ENCODE assay signal across 24 cellular contexts in genomic region chr22:22911327-22912134, GRCh38. TPM values are rescaled to one million over a fixed set of nuclear protein-coding genes. Genes with fewer than 3 reads are reported as not detected.
"Had no signal": no experiment of that assay in that cellular context is flagged by ENCODE, and none has a peak within 500 bp of the region (broad histone marks: within the 10 kb centered on the region; RNA-seq: fewer than 3 reads in every experiment).

No MANE protein-coding gene starts in this region.

- DNase-seq: activated CD4-positive, alpha-beta T cell treated with anti-CD3 and anti-CD28 coated beads, Interleukin-2, amount 10 ng/mL, durations not matched to agents 24 days and 14 days; activated CD8-positive, alpha-beta T cell treated with anti-CD3 and anti-CD28 coated beads, Interleukin-2, amount 10 ng/mL, durations not matched to agents 7 days and 5 days; activated naive CD4-positive, alpha-beta T cell treated with Interleukin-2 at 50 U/mL for 16 hours; activated naive CD8-positive, alpha-beta T cell treated with anti-CD3 and anti-CD28 coated beads, Interleukin-2, amount 10 ng/mL, durations not matched to agents 7 days and 5 days; activated T-cell treated with anti-CD3 and anti-CD28 coated beads, Interleukin-2, amount 50 U/mL, for 24 hours; amygdala; caudate nucleus; kidney glomerular epithelial cell; left ventricle myocardium inferior; naive thymus-derived CD4-positive, alpha-beta T cell; small intestine; stimulated activated CD4-positive, alpha-beta T cell treated with anti-CD3 and anti-CD28 coated beads, Interleukin-4, amount 100 ng/mL, for 24 hours; T-cell; upper lobe of left lung had no signal

- H3K9me3 Mint-ChIP-seq: activated CD4-positive, alpha-beta T cell treated with anti-CD3 and anti-CD28 coated beads, Interleukin-2, amount 10 ng/mL, durations not matched to agents 24 days and 14 days; activated naive CD8-positive, alpha-beta T cell treated with anti-CD3 and anti-CD28 coated beads, Interleukin-2, amount 10 ng/mL, durations not matched to agents 7 days and 5 days; activated T-cell treated with anti-CD3 and anti-CD28 coated beads, Interleukin-2, amount 50 U/mL, for 24 hours; activated T-helper 2 cell treated with anti-CD3 and anti-CD28 coated beads, Interferon-gamma antibody, Interleukin-2, Interleukin-4, amounts not matched to agents 10 μg/mL and 5 μg/mL and 100 μg/mL, durations not matched to agents 14 hours and 24 hours and 36 hours; neural progenitor cell; stimulated activated effector memory CD8-positive, alpha-beta T cell treated with anti-CD3 and anti-CD28 coated beads, Interleukin-12 subunit alpha, Interleukin-12 subunit beta, amount 100 ng/mL, for 72 hours; T-cell had no signal

- ATAC-seq: activated CD8-positive, alpha-beta T cell treated with anti-CD3 and anti-CD28 coated beads, Interleukin-2, amount 10 ng/mL, durations not matched to agents 7 days and 5 days; gastroesophageal sphincter; heart left ventricle; naive thymus-derived CD4-positive, alpha-beta T cell; pancreas; right lobe of liver; stimulated activated effector memory CD8-positive, alpha-beta T cell treated with anti-CD3 and anti-CD28 coated beads, Interleukin-12 subunit alpha, Interleukin-12 subunit beta, amount 100 ng/mL, for 72 hours; T-cell had no signal

- H3K36me3 Mint-ChIP-seq: activated naive CD8-positive, alpha-beta T cell treated with anti-CD3 and anti-CD28 coated beads, Interleukin-2, amount 10 ng/mL, durations not matched to agents 7 days and 5 days; naive thymus-derived CD4-positive, alpha-beta T cell; neural progenitor cell; stimulated activated effector memory CD8-positive, alpha-beta T cell treated with anti-CD3 and anti-CD28 coated beads, Interleukin-12 subunit alpha, Interleukin-12 subunit beta, amount 100 ng/mL, for 72 hours; T-cell had no signal

- H3K4me3 Mint-ChIP-seq: activated CD4-positive, alpha-beta T cell treated with anti-CD3 and anti-CD28 coated beads, Interleukin-2, amount 10 ng/mL, durations not matched to agents 24 days and 14 days; activated CD8-positive, alpha-beta T cell treated with anti-CD3 and anti-CD28 coated beads, Interleukin-2, amount 10 ng/mL, durations not matched to agents 7 days and 5 days; activated naive CD8-positive, alpha-beta T cell treated with anti-CD3 and anti-CD28 coated beads, Interleukin-2, amount 10 ng/mL, durations not matched to agents 7 days and 5 days; activated T-cell treated with anti-CD3 and anti-CD28 coated beads, Interleukin-2, amount 50 U/mL, for 24 hours; naive thymus-derived CD4-positive, alpha-beta T cell; neural progenitor cell; stimulated activated effector memory CD8-positive, alpha-beta T cell treated with anti-CD3 and anti-CD28 coated beads, Interleukin-12 subunit alpha, Interleukin-12 subunit beta, amount 100 ng/mL, for 72 hours; T-cell had no signal

- H3K27ac Mint-ChIP-seq: activated CD4-positive, alpha-beta T cell treated with anti-CD3 and anti-CD28 coated beads, Interleukin-2, amount 10 ng/mL, durations not matched to agents 24 days and 14 days; activated CD8-positive, alpha-beta T cell treated with anti-CD3 and anti-CD28 coated beads, Interleukin-2, amount 10 ng/mL, durations not matched to agents 7 days and 5 days; activated naive CD8-positive, alpha-beta T cell treated with anti-CD3 and anti-CD28 coated beads, Interleukin-2, amount 10 ng/mL, durations not matched to agents 7 days and 5 days; activated T-cell treated with anti-CD3 and anti-CD28 coated beads, Interleukin-2, amount 50 U/mL, for 24 hours; activated T-helper 2 cell treated with anti-CD3 and anti-CD28 coated beads, Interferon-gamma antibody, Interleukin-2, Interleukin-4, amounts not matched to agents 10 μg/mL and 5 μg/mL and 100 μg/mL, durations not matched to agents 14 hours and 24 hours and 36 hours; neural progenitor cell; stimulated activated effector memory CD8-positive, alpha-beta T cell treated with anti-CD3 and anti-CD28 coated beads, Interleukin-12 subunit alpha, Interleukin-12 subunit beta, amount 100 ng/mL, for 72 hours had no signal

- H3K27me3 ChIP-seq: pancreas, right lobe of liver, upper lobe of left lung had no signal

- H3K4me3 ChIP-seq: gastroesophageal sphincter, heart left ventricle, left ventricle myocardium inferior, neural progenitor cell, pancreas, right lobe of liver, thoracic aorta, upper lobe of left lung had no signal

- FAIRE-seq: colon, endometrium, pancreas, small intestine had no signal

- H3K36me3 ChIP-seq: gastroesophageal sphincter, heart left ventricle, left ventricle myocardium inferior, neural progenitor cell, pancreas, right lobe of liver, thoracic aorta, upper lobe of left lung had no signal

- H3K27me3 Mint-ChIP-seq: activated T-cell treated with anti-CD3 and anti-CD28 coated beads, Interleukin-2, amount 50 U/mL, for 24 hours had no signal

RNA-seq across cellular contexts. Expression of gene IGLL5, which starts 23.9 kb away (rescaled TPM):
- total RNA-seq: activated CD4-positive, alpha-beta T cell treated with anti-CD3 and anti-CD28 coated beads, Interleukin-2, amount 10 ng/mL, durations not matched to agents 24 days and 14 days; activated CD8-positive, alpha-beta T cell treated with anti-CD3 and anti-CD28 coated beads, Interleukin-2, amount 10 ng/mL, durations not matched to agents 7 days and 5 days; activated naive CD8-positive, alpha-beta T cell treated with anti-CD3 and anti-CD28 coated beads, Interleukin-2, amount 10 ng/mL, durations not matched to agents 7 days and 5 days; activated T-helper 2 cell treated with anti-CD3 and anti-CD28 coated beads, Interferon-gamma antibody, Interleukin-2, Interleukin-4, amounts not matched to agents 10 μg/mL and 5 μg/mL and 100 μg/mL, durations not matched to agents 14 hours and 24 hours and 36 hours had no signal
